14 cellular contexts compared by ENCODE assay signal in genomic region chr13:40490086-40490723, GRCh38.
DNase-seq lines count a peak whose midpoint lies in the region; ATAC-seq and TF ChIP-seq lines count a peak whose summit lies in the region.
"Had no signal": no experiment of that assay in that cellular context is flagged by ENCODE, and none has a peak within 500 bp of the region (broad histone marks: within the 10 kb centered on the region; RNA-seq: fewer than 3 reads in every experiment).

No MANE protein-coding gene starts in this region.

- H3K27me3 ChIP-seq in breast epithelium (no peaks in the 10 kb centered on the region), endocrine pancreas (ENCODE audit: control insufficient read depth, insufficient read depth, low read length) (no peaks in the 10 kb centered on the region)
- H3K27me3 ChIP-seq: BLaER1, brain microvascular endothelial cell had no signal

- H3K36me3 Mint-ChIP-seq in MCF 10A (ENCODE audit: insufficient read depth, unreplicated experiment): peaks cover 4% of the 10 kb centered on the region
- H3K36me3 Mint-ChIP-seq in activated CD4-positive, alpha-beta T cell treated with anti-CD3 and anti-CD28 coated beads, Interleukin-2, amount 10 ng/mL, durations not matched to agents 7 days and 5 days (ENCODE audit: low read depth): peaks cover 2% of the 10 kb centered on the region

- TF ChIP-seq POLR2A in breast epithelium (IDR thresholded peaks at IDR 0.05): no peak

- in situ Hi-C loops in GM13976 (cut with MboI; ENCODE audit: low sequenced_read_pairs, unreplicated experiment) (no loop called here), ACHN (cut with HindIII; ENCODE audit: low pct_ligation_motif_present, low pct_unique_long_range_greater_than_20kb, low sequenced_read_pairs) (no loop called here)

- peaks cover 15% of the 10 kb centered on the region for H3K4me1 Mint-ChIP-seq in MCF 10A (ENCODE audit: insufficient read depth, unreplicated experiment)
- H3K4me1 Mint-ChIP-seq in activated CD4-positive, alpha-beta T cell treated with anti-CD3 and anti-CD28 coated beads, Interleukin-2, amount 10 ng/mL, durations not matched to agents 7 days and 5 days: peaks cover 79% of the 10 kb centered on the region

- TF ChIP-seq CTCF in MCF 10A (IDR thresholded peaks at IDR 0.05; ENCODE audit: unreplicated experiment) (no peak), breast epithelium (IDR thresholded peaks at IDR 0.05) (no peak), GM13976 (IDR thresholded peaks at IDR 0.05; ENCODE audit: borderline replicate concordance, control extremely low read depth, extremely low read depth, insufficient read depth, missing control alignments) (no peak)

- no peaks in the 10 kb centered on the region for H3K4me1 ChIP-seq in breast epithelium
- no peaks in the 10 kb centered on the region for H3K4me1 ChIP-seq in endocrine pancreas (ENCODE audit: control insufficient read depth, insufficient read depth, low read length)

- CTCF ChIA-PET in MCF 10A (lab: Yijun Ruan, JAX): no interaction called here
- CTCF ChIA-PET in activated CD4-positive, alpha-beta T cell treated with anti-CD3 and anti-CD28 coated beads, Interleukin-2, amount 10 ng/mL, durations not matched to agents 7 days and 5 days (lab: Charles Lee): interaction anchor here (1.2 to 2.1 kb wide), 5 partner anchors 12 to 23 kb away, joined by 3 to 5 read pairs (median 4); no protein-coding TSS in a partner anchor

- H3K9ac ChIP-seq in endocrine pancreas (ENCODE audit: control insufficient read depth, insufficient read depth, low read length): peak overlapping the region; percentile 10
- H3K9ac ChIP-seq: BLaER1 had no signal

- no peak overlapping the region for H3K27ac Mint-ChIP-seq in MCF 10A (ENCODE audit: low read depth, unreplicated experiment)
- peak overlapping the region; percentile 88 for H3K27ac Mint-ChIP-seq in activated CD4-positive, alpha-beta T cell treated with anti-CD3 and anti-CD28 coated beads, Interleukin-2, amount 10 ng/mL, durations not matched to agents 7 days and 5 days

- H3K36me3 ChIP-seq in breast epithelium (no peaks in the 10 kb centered on the region), endocrine pancreas (ENCODE audit: control insufficient read depth, insufficient read depth, low read length) (no peaks in the 10 kb centered on the region)
- H3K36me3 ChIP-seq: BLaER1, brain microvascular endothelial cell, suprapubic skin had no signal

- POLR2A ChIA-PET in MCF 10A (lab: Yijun Ruan, JAX): interaction anchor here (0.9 kb wide), 1 partner anchor 19 kb away, joined by 3 read pairs; no protein-coding TSS in a partner anchor
- POLR2A ChIA-PET in activated CD4-positive, alpha-beta T cell treated with anti-CD3 and anti-CD28 coated beads, Interleukin-2, amount 10 ng/mL, durations not matched to agents 7 days and 5 days (lab: Charles Lee): no interaction called here

- H3K9me3 ChIP-seq in breast epithelium (no peaks in the 10 kb centered on the region), endocrine pancreas (ENCODE audit: control insufficient read depth, low read length) (no peaks in the 10 kb centered on the region)
- H3K9me3 ChIP-seq: BLaER1, suprapubic skin had no signal

- peak; percentile 47 for DNase-seq in MCF 10A (ENCODE audit: unreplicated experiment)
- DNase-seq in breast epithelium (ENCODE audit: low spot score in 2 of 2): no peak
- peak; percentile 72 for DNase-seq in activated CD4-positive, alpha-beta T cell treated with anti-CD3 and anti-CD28 coated beads, Interleukin-2, amount 10 ng/mL, durations not matched to agents 7 days and 5 days
- no peak for DNase-seq in GM13976 (ENCODE audit: low spot score)
- no peak for DNase-seq in ACHN
- DNase-seq: brain microvascular endothelial cell, NCI-H2029 had no signal

- intact Hi-C loops in MCF 10A (cut with micrococcal nuclease): no loop called here
- intact Hi-C loops in breast epithelium (cut with DNase I; ENCODE audit: low total_unique reads): no loop called here

- no TSS peak for BruUV-seq in MCF 10A (replicated peaks; lab: Mats Ljungman, UMichigan)

- H3K27ac ChIP-seq in breast epithelium: no peak overlapping the region
- H3K27ac ChIP-seq: BLaER1, brain microvascular endothelial cell, suprapubic skin had no signal

- H3K4me3 Mint-ChIP-seq in MCF 10A (ENCODE audit: unreplicated experiment): no peak overlapping the region
- H3K4me3 Mint-ChIP-seq in activated CD4-positive, alpha-beta T cell treated with anti-CD3 and anti-CD28 coated beads, Interleukin-2, amount 10 ng/mL, durations not matched to agents 7 days and 5 days: peak overlapping the region; percentile 44

- H3K4me3 ChIP-seq in breast epithelium (no peak overlapping the region), endocrine pancreas (ENCODE audit: control insufficient read depth, insufficient read depth, low read length) (no peak overlapping the region)
- H3K4me3 ChIP-seq: BLaER1, lung, skin epidermis, suprapubic skin had no signal

- no peaks in the 10 kb centered on the region for H3K27me3 Mint-ChIP-seq in MCF 10A (ENCODE audit: insufficient read depth, unreplicated experiment)
- H3K27me3 Mint-ChIP-seq in activated CD4-positive, alpha-beta T cell treated with anti-CD3 and anti-CD28 coated beads, Interleukin-2, amount 10 ng/mL, durations not matched to agents 7 days and 5 days: no peaks in the 10 kb centered on the region

- no peaks in the 10 kb centered on the region for H3K9me3 Mint-ChIP-seq in MCF 10A (ENCODE audit: unreplicated experiment)
- H3K9me3 Mint-ChIP-seq in activated CD4-positive, alpha-beta T cell treated with anti-CD3 and anti-CD28 coated beads, Interleukin-2, amount 10 ng/mL, durations not matched to agents 7 days and 5 days: peaks cover 2% of the 10 kb centered on the region

- ATAC-seq in HG03378 (IDR thresholded peaks at IDR 0.05; ENCODE audit: unreplicated experiment) (no peak), GM19463 (IDR thresholded peaks at IDR 0.05; ENCODE audit: unreplicated experiment) (no peak)

Comparison
In these comparisons a context has a peak if more than half of its experiments do, and no peak if none do; other contexts are left out.
1. DNase-seq: peak in MCF 10A (single experiment) and activated CD4-positive, alpha-beta T cell treated with anti-CD3 and anti-CD28 coated beads, Interleukin-2, amount 10 ng/mL, durations not matched to agents 7 days and 5 days (single experiment); none in breast epithelium (0 of 2), GM13976 (single experiment) and ACHN (single experiment).